Comparison of ENCODE assay signal across 13 cellular contexts in the genomic region with DNA sequence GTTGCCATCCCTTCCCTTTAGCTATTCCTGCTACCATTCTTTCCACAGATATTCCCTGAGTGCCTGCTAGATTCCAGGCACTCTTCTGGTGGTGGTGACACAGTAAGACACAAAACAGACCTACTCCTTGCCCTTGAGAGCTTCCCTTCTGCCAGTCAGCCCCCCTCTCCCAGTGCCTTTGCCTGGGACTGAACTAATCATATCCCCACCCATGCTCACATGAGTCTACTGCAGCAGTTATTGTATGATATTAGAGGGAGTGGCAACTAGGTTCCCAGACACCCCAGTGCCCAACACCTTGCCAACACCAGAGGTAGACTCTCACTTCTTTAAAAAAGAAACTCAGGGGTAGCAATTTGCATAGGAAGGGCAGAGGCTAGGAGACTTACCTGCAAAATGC. TPM values are rescaled to one million over a fixed set of nuclear protein-coding genes. Genes with fewer than 3 reads are reported as not detected.
DNase-seq lines count a peak whose midpoint lies in the region; ATAC-seq, FAIRE-seq and TF ChIP-seq lines count a peak whose summit lies in the region.
"Had no signal": no experiment of that assay in that cellular context is flagged by ENCODE, and none has a peak within 500 bp of the region (broad histone marks: within the 10 kb centered on the region; RNA-seq: fewer than 3 reads in every experiment).

No MANE protein-coding gene starts in this region.

- peaks cover 59% of the 10 kb centered on the region for H3K4me1 ChIP-seq in CD8-positive, alpha-beta memory T cell (ENCODE audit: insufficient read depth, low read length)
- H3K4me1 ChIP-seq in Karpas-422 (ENCODE audit: low read length) = peaks cover 40% of the 10 kb centered on the region

- H3K27me3 Mint-ChIP-seq in CD8-positive, alpha-beta memory T cell = peaks cover 0 to 1% of the 10 kb centered on the region in 2 donors
- H3K27me3 Mint-ChIP-seq in effector memory CD8-positive, alpha-beta T cell = no peaks in the 10 kb centered on the region
- no peaks in the 10 kb centered on the region for H3K27me3 Mint-ChIP-seq in natural killer cell treated with Interleukin-12 subunit alpha and Interleukin-12 subunit beta and Interleukin-15 and Interleukin-18, amount 100 ng/mL, for 72 hours

- H3K9me3 Mint-ChIP-seq in CD8-positive, alpha-beta memory T cell = no peaks in the 10 kb centered on the region
- no peaks in the 10 kb centered on the region for H3K9me3 Mint-ChIP-seq in effector memory CD8-positive, alpha-beta T cell
- no peaks in the 10 kb centered on the region for H3K9me3 Mint-ChIP-seq in natural killer cell treated with Interleukin-12 subunit alpha and Interleukin-12 subunit beta and Interleukin-15 and Interleukin-18, amount 100 ng/mL, for 72 hours

- peak overlapping the region; percentile 45 for H3K27ac ChIP-seq in CD8-positive, alpha-beta memory T cell (ENCODE audit: low read depth, low read length)
- H3K27ac ChIP-seq in Karpas-422 (ENCODE audit: low read length) (peak overlapping the region; percentile 45), caudate nucleus (ENCODE audit: low read depth, low read length) (no peak overlapping the region)

- peak; percentile 5 for ATAC-seq in effector memory CD8-positive, alpha-beta T cell (replicated peaks)
- no peak for ATAC-seq in natural killer cell treated with Interleukin-12 subunit alpha and Interleukin-12 subunit beta and Interleukin-15 and Interleukin-18, amount 100 ng/mL, for 72 hours
- no peak for ATAC-seq in activated CD4-positive, CD25-positive, alpha-beta regulatory T cell treated with anti-CD3 and anti-CD28 coated beads, Interleukin-2, amount 50 U/mL, for 24 hours
- ATAC-seq: pancreas had no signal

- H3K36me3 Mint-ChIP-seq in CD8-positive, alpha-beta memory T cell = peaks cover 0 to 3% (median 0%) of the 10 kb centered on the region in 3 donors
- H3K36me3 Mint-ChIP-seq in effector memory CD8-positive, alpha-beta T cell (ENCODE audit: insufficient read depth) = peaks cover 4% of the 10 kb centered on the region
- H3K36me3 Mint-ChIP-seq in natural killer cell treated with Interleukin-12 subunit alpha and Interleukin-12 subunit beta and Interleukin-15 and Interleukin-18, amount 100 ng/mL, for 72 hours = no peaks in the 10 kb centered on the region

- H3K9me3 ChIP-seq in CD8-positive, alpha-beta memory T cell (ENCODE audit: low read length) = no peaks in the 10 kb centered on the region
- H3K9me3 ChIP-seq in Karpas-422 (ENCODE audit: low read length) = no peaks in the 10 kb centered on the region
- H3K9me3 ChIP-seq: pancreas had no signal

- H3K79me2 ChIP-seq in Karpas-422 (ENCODE audit: low read length) = no peaks in the 10 kb centered on the region

- H3K27me3 ChIP-seq in CD8-positive, alpha-beta memory T cell (ENCODE audit: insufficient read depth, low read length, poor library complexity, severe bottlenecking) = no peaks in the 10 kb centered on the region
- no peaks in the 10 kb centered on the region for H3K27me3 ChIP-seq in Karpas-422 (ENCODE audit: low read length)
- H3K27me3 ChIP-seq: pancreas had no signal

- DNase-seq in CD8-positive, alpha-beta memory T cell = no peak
- DNase-seq in Karpas-422 (no peak), H54 (ENCODE audit: insufficient read length, low spot score) (no peak), caudate nucleus (lab: John Stamatoyannopoulos, UW) (no peak)
- DNase-seq in effector memory CD8-positive, alpha-beta T cell = no peak
- DNase-seq in natural killer cell treated with Interleukin-12 subunit alpha and Interleukin-12 subunit beta and Interleukin-15 and Interleukin-18, amount 100 ng/mL, for 72 hours (ENCODE audit: low spot score) = no peak
- DNase-seq: H7; NCI-H1092; NCI-H524; pancreas; stimulated activated CD4-positive, alpha-beta T cell treated with anti-CD3 and anti-CD28 coated beads, Interleukin-1b, Interleukin-23, amount 100 ng/mL, for 48 hours had no signal

- no peaks in the 10 kb centered on the region for H3K9me2 ChIP-seq in Karpas-422 (replicated peaks; ENCODE audit: insufficient read depth, low read length)

- H2AFZ ChIP-seq in Karpas-422 (ENCODE audit: low read length) = no peak overlapping the region; the same call in 1 of the 2 replicates

- peak overlapping the region; percentile 87 to 99 (median 96) for H3K4me3 Mint-ChIP-seq in CD8-positive, alpha-beta memory T cell
- peak overlapping the region; percentile 90 to 97 for H3K4me3 Mint-ChIP-seq in effector memory CD8-positive, alpha-beta T cell
- peak overlapping the region; percentile 98 for H3K4me3 Mint-ChIP-seq in natural killer cell treated with Interleukin-12 subunit alpha and Interleukin-12 subunit beta and Interleukin-15 and Interleukin-18, amount 100 ng/mL, for 72 hours

- H3K27ac Mint-ChIP-seq in CD8-positive, alpha-beta memory T cell = peak overlapping the region; percentile 98 to 100 (median 100)
- peak overlapping the region; percentile 99 for H3K27ac Mint-ChIP-seq in effector memory CD8-positive, alpha-beta T cell
- peak overlapping the region; percentile 99 to 100 for H3K27ac Mint-ChIP-seq in natural killer cell treated with Interleukin-12 subunit alpha and Interleukin-12 subunit beta and Interleukin-15 and Interleukin-18, amount 100 ng/mL, for 72 hours

- peak overlapping the region; percentile 7 for H3K4me3 ChIP-seq in CD8-positive, alpha-beta memory T cell (ENCODE audit: low read length)
- peak overlapping the region; percentile 21; the same call in 1 of the 2 replicates for H3K4me3 ChIP-seq in Karpas-422 (ENCODE audit: low read length)
- H3K4me3 ChIP-seq: pancreas had no signal

- H4K20me1 ChIP-seq in Karpas-422 (ENCODE audit: insufficient read depth, low read depth, low read length) = no peaks in the 10 kb centered on the region

- TF ChIP-seq POLR2A in H54 (IDR thresholded peaks at IDR 0.05; ENCODE audit: low read depth, low read length) = no peak

- H3K4me2 ChIP-seq in Karpas-422 (ENCODE audit: low read depth, low read length, poor library complexity, severe bottlenecking) = peak overlapping the region; percentile 59

- CTCF ChIA-PET in CD8-positive, alpha-beta memory T cell (lab: Charles Lee) = interaction anchor here (0.8 to 23.4 kb wide), 7 partner anchors 8 to 487 kb away, joined by 3 to 285 read pairs (median 9); a partner anchor contains a TSS

- POLR2A ChIA-PET in CD8-positive, alpha-beta memory T cell (lab: Charles Lee) = interaction anchor here (0.9 to 2.6 kb wide), 5 partner anchors 8 to 78 kb away, joined by 3 to 22 read pairs (median 7); a partner anchor contains a TSS

- no peaks in the 10 kb centered on the region for H3K36me3 ChIP-seq in CD8-positive, alpha-beta memory T cell (ENCODE audit: insufficient read depth, low read length)
- no peaks in the 10 kb centered on the region for H3K36me3 ChIP-seq in Karpas-422 (ENCODE audit: insufficient read depth, low read length)
- H3K36me3 ChIP-seq: pancreas had no signal

- no peak for FAIRE-seq in H54 (lab: Jason Lieb, UNC)
- FAIRE-seq: D721Med, pancreas had no signal

- H3K4me1 Mint-ChIP-seq in CD8-positive, alpha-beta memory T cell = peaks cover 71 to 80% (median 79%) of the 10 kb centered on the region in 3 donors
- peaks cover 60 to 70% of the 10 kb centered on the region in 2 donors for H3K4me1 Mint-ChIP-seq in effector memory CD8-positive, alpha-beta T cell (ENCODE audit: low read depth in 2 of 2)
- H3K4me1 Mint-ChIP-seq in natural killer cell treated with Interleukin-12 subunit alpha and Interleukin-12 subunit beta and Interleukin-15 and Interleukin-18, amount 100 ng/mL, for 72 hours (ENCODE audit: low read depth in 2 of 2) = peaks cover 76 to 79% of the 10 kb centered on the region in 2 donors

- H3K9ac ChIP-seq in Karpas-422 (ENCODE audit: low read length) = peak overlapping the region; percentile 5; the same call in 1 of the 2 replicates

RNA-seq across cellular contexts. Expression of a gene that starts 7.2 kb away (rescaled TPM):
- 100 to 1,000 TPM; 115 to 121 TPM for total RNA-seq in CD8-positive, alpha-beta memory T cell
- polyA plus RNA-seq in CD8-positive, alpha-beta memory T cell = 156 TPM
- total RNA-seq in Karpas-422 (2014; rRNA removed; shearing (Covaris generic); ENCODE audit: low replicate concordance) = 7.1 and 17.5 TPM in 2 replicates
- total RNA-seq in natural killer cell treated with Interleukin-12 subunit alpha and Interleukin-12 subunit beta and Interleukin-15 and Interleukin-18, amount 100 ng/mL, for 72 hours = 1,000 to 10,000 TPM in 1 of 2 donors, 100 to 1,000 TPM in 1; 206 to 1,155 TPM
